Comparison of ENCODE assay signal across 8 cellular contexts in the genomic region with DNA sequence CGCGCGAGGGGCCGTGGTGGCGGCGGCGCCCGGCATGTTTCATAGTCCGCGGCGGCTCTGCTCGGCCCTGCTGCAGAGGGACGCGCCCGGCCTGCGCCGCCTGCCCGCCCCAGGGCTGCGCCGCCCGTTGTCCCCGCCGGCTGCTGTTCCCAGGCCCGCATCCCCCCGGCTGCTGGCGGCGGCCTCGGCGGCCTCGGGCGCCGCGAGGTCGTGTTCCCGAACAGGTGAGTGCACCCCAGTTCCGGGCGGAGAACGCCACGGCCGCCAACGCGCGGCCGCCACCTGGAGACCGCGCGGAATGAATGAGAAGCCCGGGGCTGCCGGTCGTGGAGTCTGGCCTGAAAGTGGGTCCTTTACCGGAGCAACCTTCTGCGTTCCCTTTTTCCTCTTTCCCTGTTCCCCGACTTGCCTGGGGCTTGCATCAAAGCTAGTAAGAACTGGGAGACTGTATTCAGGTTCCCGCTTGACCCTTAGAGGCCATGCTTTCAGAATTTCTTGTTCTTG. TPM values are rescaled to one million over a fixed set of nuclear protein-coding genes. Genes with fewer than 3 reads are reported as not detected.
DNase-seq lines count a peak whose midpoint lies in the region; ATAC-seq and TF ChIP-seq lines count a peak whose summit lies in the region.

No MANE protein-coding gene starts in this region.

- under 1% methylated on average over 54 of the region's 54 CpGs for WGBS in right cardiac atrium

- H3K4me1 ChIP-seq in OCI-LY7 (ENCODE audit: insufficient read depth, low read length, poor library complexity, severe bottlenecking) = peaks cover 38% of the 10 kb centered on the region
- H3K4me1 ChIP-seq in right cardiac atrium (ENCODE audit: control insufficient read depth, insufficient read depth, low read length) = no peaks in the 10 kb centered on the region

- POLR2A ChIA-PET in OCI-LY7 (lab: Charles Lee) = interaction anchor here (0.6 to 4.7 kb wide), 10 partner anchors 9 to 335 kb away, joined by 3 to 24 read pairs (median 4); no protein-coding TSS in a partner anchor

- intact Hi-C loops in OCI-LY7 (cut with micrococcal nuclease; ENCODE audit: unreplicated experiment) = loop anchor here (1.0 to 5.0 kb wide), 5 partner anchors 67 to 1136 kb away; partner anchors contain the start of genes ELF2, MAML3 and SETD7
- intact Hi-C loops in right cardiac atrium (cut with DNase I) = no loop called here

- H3K9me2 ChIP-seq in OCI-LY7 (ENCODE audit: insufficient read depth, low read length) = no peaks in the 10 kb centered on the region

- H4K20me1 ChIP-seq in OCI-LY7 (ENCODE audit: insufficient read depth, low read length) = peaks cover 13% of the 10 kb centered on the region; the same call in 1 of the 2 replicates

- no TSS peak for BruUV-seq in OCI-LY7 (replicated peaks; lab: Mats Ljungman, UMichigan)

- peaks cover 49% of the 10 kb centered on the region for H3K79me2 ChIP-seq in OCI-LY7 (ENCODE audit: insufficient read depth, low read depth, low read length)

- peak; percentile 40 for ATAC-seq in HG02885 (IDR thresholded peaks at IDR 0.05; ENCODE audit: poor library complexity, unreplicated experiment)
- ATAC-seq in right cardiac atrium = peak in 1 of 2 donors; percentile 6

- H3K4me1 Mint-ChIP-seq in activated naive CD8-positive, alpha-beta T cell treated with anti-CD3 and anti-CD28 coated beads for 36 hours = peaks cover 36% of the 10 kb centered on the region

- peak overlapping the region; percentile 90 for H3K4me3 Mint-ChIP-seq in activated naive CD8-positive, alpha-beta T cell treated with anti-CD3 and anti-CD28 coated beads for 36 hours

- peaks cover 23% of the 10 kb centered on the region for H3K36me3 Mint-ChIP-seq in activated naive CD8-positive, alpha-beta T cell treated with anti-CD3 and anti-CD28 coated beads for 36 hours

- peaks cover 23% of the 10 kb centered on the region for H3K36me3 ChIP-seq in OCI-LY7 (ENCODE audit: insufficient read depth, low read length)

- H3K27ac ChIP-seq in OCI-LY7 (ENCODE audit: low read depth, low read length, poor library complexity, severe bottlenecking) = peak overlapping the region; percentile 79
- peak overlapping the region; percentile 97 for H3K27ac ChIP-seq in right cardiac atrium (ENCODE audit: low read length)

- peak overlapping the region; percentile 88 for H3K27ac Mint-ChIP-seq in activated naive CD8-positive, alpha-beta T cell treated with anti-CD3 and anti-CD28 coated beads for 36 hours

- H2AFZ ChIP-seq in OCI-LY7 (ENCODE audit: low read length) = peak overlapping the region; percentile 73; the same call in 1 of the 2 replicates

- H3K4me2 ChIP-seq in OCI-LY7 (ENCODE audit: low read length) = peak overlapping the region; percentile 64

- H3K27me3 ChIP-seq in right cardiac atrium (ENCODE audit: control insufficient read depth, insufficient read depth) = no peaks in the 10 kb centered on the region

- H3K4me3 ChIP-seq in OCI-LY7 (ENCODE audit: low read depth, low read length, poor library complexity, severe bottlenecking) (peak overlapping the region; percentile 88), right cardiac atrium (ENCODE audit: low read length) (peak overlapping the region; percentile 59), retinal pigment epithelial cell (ENCODE audit: low read length) (peak overlapping the region; percentile 62)

- DNase-seq in activated CD4-positive, CD25-positive, alpha-beta regulatory T cell treated with anti-CD3 and anti-CD28 coated beads, Interleukin-2, amount 50 U/mL, for 16 hours (ENCODE audit: low read depth, low spot score) = peak; percentile 8
- DNase-seq in activated CD4-positive, CD25-positive, alpha-beta regulatory T cell treated with anti-CD3 and anti-CD28 coated beads, Interleukin-2, amount 50 U/mL, for 72 hours = no peak
- DNase-seq in OCI-LY7 (ENCODE audit: low spot score) (peak; percentile 78), right cardiac atrium (peak in 2 of 3 donors; percentile 32 to 66), retinal pigment epithelial cell (ENCODE audit: low read depth) (no peak), NCI-H2196 (lab: John Stamatoyannopoulos, UW; ENCODE audit: unreplicated experiment) (no peak)
- no peak for DNase-seq in activated naive CD8-positive, alpha-beta T cell treated with anti-CD3 and anti-CD28 coated beads for 36 hours

- H3K9me3 ChIP-seq in OCI-LY7 (ENCODE audit: low read length) (no peaks in the 10 kb centered on the region), right cardiac atrium (ENCODE audit: control insufficient read depth, low read length) (no peaks in the 10 kb centered on the region)

- CTCF ChIA-PET in OCI-LY7 (lab: Charles Lee; ENCODE audit: unreplicated experiment) = interaction anchor here (1.6 kb wide), 1 partner anchor 11 kb away, joined by 5 read pairs; no protein-coding TSS in a partner anchor

- no peaks in the 10 kb centered on the region for H3K9me3 Mint-ChIP-seq in activated naive CD8-positive, alpha-beta T cell treated with anti-CD3 and anti-CD28 coated beads for 36 hours

- TF ChIP-seq CTCF in OCI-LY7 (conservative IDR thresholded peaks at IDR 0.05; ENCODE audit: low read length) (no peak; the same call in 1 of the 2 replicates), retinal pigment epithelial cell (conservative IDR thresholded peaks at IDR 0.05; ENCODE audit: low read depth, low read length) (no peak)

- no peaks in the 10 kb centered on the region for H3K27me3 Mint-ChIP-seq in activated naive CD8-positive, alpha-beta T cell treated with anti-CD3 and anti-CD28 coated beads for 36 hours

RNA-seq across cellular contexts. Expression of gene NOCT, which starts 0.4 kb away (rescaled TPM):
- 12.7 and 22.8 TPM in 2 replicates for total RNA-seq in OCI-LY7 (2014; rRNA removed; shearing (Covaris generic))
- total RNA-seq in OCI-LY7 (2022) = 16.8 and 17.8 TPM in 2 replicates
- total RNA-seq in activated naive CD8-positive, alpha-beta T cell treated with anti-CD3 and anti-CD28 coated beads for 36 hours = 10 to 100 TPM; 21.5 to 22.9 TPM
- 10 to 100 TPM in 1 of 4 donors, 1 to 10 TPM in 3; 5.5 to 10.6 (median 9.7) TPM for total RNA-seq in right cardiac atrium
- polyA plus RNA-seq in right cardiac atrium = 4.7 TPM

Comparison
In these comparisons a context has a peak if more than half of its experiments do, and no peak if none do; other contexts are left out.
1. DNase-seq: peak in activated CD4-positive, CD25-positive, alpha-beta regulatory T cell treated with anti-CD3 and anti-CD28 coated beads, Interleukin-2, amount 50 U/mL, for 16 hours (single experiment), OCI-LY7 (single experiment) and right cardiac atrium (2 of 3); none in activated CD4-positive, CD25-positive, alpha-beta regulatory T cell treated with anti-CD3 and anti-CD28 coated beads, Interleukin-2, amount 50 U/mL, for 72 hours (single experiment), activated naive CD8-positive, alpha-beta T cell treated with anti-CD3 and anti-CD28 coated beads for 36 hours (single experiment), retinal pigment epithelial cell (single experiment) and NCI-H2196 (single experiment).
2. Peak in every context shown above with its lines, with median percentiles within 50 percentile points of each other: H3K4me3 ChIP-seq.